In the genomic region with DNA sequence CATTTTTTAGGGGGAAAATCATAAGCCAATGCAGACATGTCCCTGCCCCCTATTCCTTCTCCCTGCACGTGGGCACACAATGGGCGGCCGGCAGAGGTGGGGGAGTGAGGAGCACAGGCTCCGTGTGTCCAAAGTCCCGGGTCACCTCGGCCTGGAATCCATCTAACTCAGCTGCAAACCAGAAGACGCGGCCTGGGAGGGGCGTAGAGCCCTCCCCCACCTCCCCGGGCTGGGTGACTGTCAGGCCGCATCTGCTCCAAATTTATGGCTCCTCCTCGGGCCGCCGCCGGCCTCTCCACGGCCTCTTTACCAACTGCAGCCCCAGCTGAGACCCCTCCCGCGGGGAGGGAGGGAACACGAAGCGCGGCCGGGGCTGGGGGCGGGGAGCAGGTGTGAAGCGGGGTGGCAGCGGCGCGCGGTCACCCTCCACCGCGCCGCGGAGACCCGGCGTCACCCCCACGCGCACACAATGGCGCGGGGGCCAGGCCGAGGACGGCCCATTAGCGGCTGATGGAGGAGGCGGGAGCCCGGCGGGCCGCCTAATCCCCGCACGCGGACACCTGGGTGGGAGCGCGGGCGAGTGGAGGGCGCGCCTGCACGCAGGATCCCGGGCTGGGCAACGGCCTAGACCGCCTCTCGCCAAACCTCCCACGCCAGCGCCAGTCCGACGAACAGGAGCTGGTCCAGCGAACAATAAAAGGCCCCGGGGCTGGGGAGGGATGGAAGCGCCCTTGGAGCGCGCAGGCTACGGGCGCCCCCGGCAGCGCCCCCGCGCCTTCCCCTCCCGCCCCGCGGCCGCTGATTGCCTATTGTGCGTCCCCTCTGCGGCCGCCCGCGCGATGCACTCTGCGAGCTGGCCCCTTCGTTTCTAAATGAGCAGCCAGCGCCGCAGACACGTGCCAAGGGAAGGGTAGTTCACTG, we compare ENCODE assay signal across 10 cellular contexts. TPM values are rescaled to one million over a fixed set of nuclear protein-coding genes. Genes with fewer than 3 reads are reported as not detected.
DNase-seq lines count a peak whose midpoint lies in the region; ATAC-seq and TF ChIP-seq lines count a peak whose summit lies in the region.
"Had no signal": no experiment of that assay in that cellular context is flagged by ENCODE, and none has a peak within 500 bp of the region (broad histone marks: within the 10 kb centered on the region; RNA-seq: fewer than 3 reads in every experiment).

No MANE protein-coding gene starts in this region.

- H3K9me3 Mint-ChIP-seq in activated CD8-positive, alpha-beta T cell treated with anti-CD3 and anti-CD28 coated beads for 36 hours = no peaks in the 10 kb centered on the region

- WGBS in stomach, 5 donors = 1 to 3% (median 2%) methylated on average over 28 to 88 of the region's 88 CpGs

- H3K4me1 Mint-ChIP-seq in activated CD8-positive, alpha-beta T cell treated with anti-CD3 and anti-CD28 coated beads for 36 hours (ENCODE audit: low read depth) = peaks cover 15% of the 10 kb centered on the region

- H3K9me3 ChIP-seq in iPS-18a (ENCODE audit: control insufficient read depth, low read depth, low read length) = no peaks in the 10 kb centered on the region
- no peaks in the 10 kb centered on the region for H3K9me3 ChIP-seq in stomach

- POLR2A ChIA-PET in activated CD8-positive, alpha-beta T cell treated with anti-CD3 and anti-CD28 coated beads for 36 hours (lab: Charles Lee) = interaction anchor here (0.6 kb wide), 1 partner anchor 35 kb away, joined by 3 read pairs; no protein-coding TSS in a partner anchor

- H3K4me3 Mint-ChIP-seq in activated CD8-positive, alpha-beta T cell treated with anti-CD3 and anti-CD28 coated beads for 36 hours = peak overlapping the region; percentile 4

- no peaks in the 10 kb centered on the region for H3K36me3 ChIP-seq in iPS-18a (ENCODE audit: control insufficient read depth, low read depth, low read length)
- H3K36me3 ChIP-seq in stomach = no peaks in the 10 kb centered on the region

- H3K4me1 ChIP-seq in iPS-18a (ENCODE audit: control insufficient read depth, low read depth, low read length) (peaks cover 19% of the 10 kb centered on the region), stomach (peaks cover 23 to 52% (median 41%) of the 10 kb centered on the region in 4 donors)

- H3K4me3 ChIP-seq in iPS-18a (ENCODE audit: low read length) = peak overlapping the region; percentile 46
- peak overlapping the region; percentile 26 to 54 (median 44) for H3K4me3 ChIP-seq in stomach

- no peaks in the 10 kb centered on the region for H3K36me3 Mint-ChIP-seq in activated CD8-positive, alpha-beta T cell treated with anti-CD3 and anti-CD28 coated beads for 36 hours (ENCODE audit: low read depth)

- no peak for TF ChIP-seq POLR2A in stomach (IDR thresholded peaks at IDR 0.05)

- no peak for ATAC-seq in activated CD8-positive, alpha-beta T cell treated with anti-CD3 and anti-CD28 coated beads for 36 hours
- no peak for ATAC-seq in HG02870 (IDR thresholded peaks at IDR 0.05; ENCODE audit: unreplicated experiment)

- intact Hi-C loops in activated CD8-positive, alpha-beta T cell treated with anti-CD3 and anti-CD28 coated beads for 36 hours (cut with micrococcal nuclease) = loop anchor here (5.0 kb wide), 1 partner anchor 77 kb away; a partner anchor contains a TSS
- intact Hi-C loops in stomach (cut with DNase I; ENCODE audit: low total_unique reads) = loop anchor here (5.0 kb wide), 1 partner anchor 172 kb away; no protein-coding TSS in a partner anchor

- no peak overlapping the region for H3K9ac ChIP-seq in iPS-18a (ENCODE audit: low read length)

- TF ChIP-seq EP300 in stomach (IDR thresholded peaks at IDR 0.05) = no peak

- no peak overlapping the region for H3K27ac ChIP-seq in iPS-18a (ENCODE audit: low read length)
- no peak overlapping the region for H3K27ac ChIP-seq in stomach
- H3K27ac ChIP-seq: C4-2B had no signal

- peaks cover 56% of the 10 kb centered on the region for H3K27me3 Mint-ChIP-seq in activated CD8-positive, alpha-beta T cell treated with anti-CD3 and anti-CD28 coated beads for 36 hours

- CTCF ChIA-PET in activated CD8-positive, alpha-beta T cell treated with anti-CD3 and anti-CD28 coated beads for 36 hours (lab: Charles Lee) = interaction anchor here (1.3 to 4.3 kb wide), 12 partner anchors 23 to 589 kb away, joined by 3 to 40 read pairs (median 14); a partner anchor contains a TSS

- no peak for TF ChIP-seq CTCF in activated CD8-positive, alpha-beta T cell treated with anti-CD3 and anti-CD28 coated beads for 36 hours (IDR thresholded peaks at IDR 0.05)
- TF ChIP-seq CTCF in stomach (IDR thresholded peaks at IDR 0.05) = no peak

- no peak overlapping the region for H3K27ac Mint-ChIP-seq in activated CD8-positive, alpha-beta T cell treated with anti-CD3 and anti-CD28 coated beads for 36 hours

- DNase-seq in NCI-H1417 (lab: John Stamatoyannopoulos, UW) = peak; percentile 4 to 89 (median 85)
- DNase-seq in NCI-H1417 treated with DMSO at 0.1 percent for 48 hours (lab: John Stamatoyannopoulos, UW) = no peak
- peak; percentile 29 for DNase-seq in activated CD8-positive, alpha-beta T cell treated with anti-CD3 and anti-CD28 coated beads for 36 hours
- DNase-seq in stomach = no peak
- DNase-seq in NCI-H1694 treated with DMSO at 0.1 percent for 48 hours (lab: John Stamatoyannopoulos, UW) = no peak
- DNase-seq in NCI-H187 treated with DMSO at 0.1 percent for 48 hours (lab: John Stamatoyannopoulos, UW) = no peak

- H3K27me3 ChIP-seq in iPS-18a (ENCODE audit: control insufficient read depth, insufficient read depth, low read length) = peaks cover 85% of the 10 kb centered on the region
- H3K27me3 ChIP-seq in stomach = peaks cover 12 to 69% (median 62%) of the 10 kb centered on the region in 3 donors

RNA-seq across cellular contexts. Expression of a gene that starts 25.9 kb away (rescaled TPM):
- total RNA-seq in activated CD8-positive, alpha-beta T cell treated with anti-CD3 and anti-CD28 coated beads for 36 hours = 10 to 100 TPM; 17.6 to 18.4 TPM
- 10 to 100 TPM in 2 of 5 donors, 1 to 10 TPM in 2, not detected in 1; 1.7 to 39.1 (median 14.8) TPM for total RNA-seq in stomach
- polyA plus RNA-seq in stomach = 10 to 100 TPM in 1 of 3 donors, 1 to 10 TPM in 2; 2.4 to 14.2 (median 4.8) TPM

RNA-seq across cellular contexts. Expression of a gene that starts 39.1 kb away (rescaled TPM):
- 1 to 10 TPM; 5.8 to 7.3 TPM for total RNA-seq in activated CD8-positive, alpha-beta T cell treated with anti-CD3 and anti-CD28 coated beads for 36 hours
- 10 to 100 TPM in 3 of 5 donors, 1 to 10 TPM in 2; 3.2 to 40.2 (median 20.9) TPM for total RNA-seq in stomach
- 10 to 100 TPM in 1 of 3 donors, 1 to 10 TPM in 2; 2.8 to 11.3 (median 3.1) TPM for polyA plus RNA-seq in stomach

RNA-seq across cellular contexts. Expression of a gene that starts 58.4 kb away (rescaled TPM):
- not detected for total RNA-seq in activated CD8-positive, alpha-beta T cell treated with anti-CD3 and anti-CD28 coated beads for 36 hours
- 10 to 100 TPM in 3 of 5 donors, 1 to 10 TPM in 2; 1.8 to 49.6 (median 12.1) TPM for total RNA-seq in stomach
- 1 to 10 TPM; 2.0 to 2.7 (median 2.6) TPM for polyA plus RNA-seq in stomach
- total RNA-seq: activated CD8-positive, alpha-beta memory T cell treated with anti-CD3 and anti-CD28 coated beads for 36 hours had no signal

Comparison
In these comparisons a context has a peak if more than half of its experiments do, and no peak if none do; other contexts are left out.
1. DNase-seq: peak in NCI-H1417 (3 of 3) and activated CD8-positive, alpha-beta T cell treated with anti-CD3 and anti-CD28 coated beads for 36 hours (single experiment); none in NCI-H1417 treated with DMSO at 0.1 percent for 48 hours (single experiment), stomach (single experiment), NCI-H1694 treated with DMSO at 0.1 percent for 48 hours (single experiment) and NCI-H187 treated with DMSO at 0.1 percent for 48 hours (single experiment).